In genomic region chr6:168102093-168102985, GRCh38 we compare ENCODE assay signal across 10 cellular contexts. TPM values are rescaled to one million over a fixed set of nuclear protein-coding genes. Genes with fewer than 3 reads are reported as not detected.
DNase-seq lines count a peak whose midpoint lies in the region; TF ChIP-seq lines count a peak whose summit lies in the region.
"Had no signal": no experiment of that assay in that cellular context is flagged by ENCODE, and none has a peak within 500 bp of the region (broad histone marks: within the 10 kb centered on the region; RNA-seq: fewer than 3 reads in every experiment).

No MANE protein-coding gene starts in this region.

- intact Hi-C loops in CD14-positive monocyte (cut with micrococcal nuclease) = no loop called here

- H3K27me3 Mint-ChIP-seq in CD14-positive monocyte (ENCODE audit: low read depth in 3 of 3) = peaks cover 35 to 48% (median 37%) of the 10 kb centered on the region in 3 donors

- peaks cover 0 to 2% (median 0%) of the 10 kb centered on the region in 7 donors for H3K9me3 Mint-ChIP-seq in CD14-positive monocyte
- H3K9me3 Mint-ChIP-seq: activated naive CD8-positive, alpha-beta T cell treated with anti-CD3 and anti-CD28 coated beads, Interleukin-2, amount 50 U/mL, for 24 hours had no signal

- CTCF ChIA-PET in HEK293T (lab: Yijun Ruan, JAX) = interaction anchor here (0.9 to 1.0 kb wide), 2 partner anchors 159 to 269 kb away, joined by 3 read pairs; no protein-coding TSS in a partner anchor

- DNase-seq in CD14-positive monocyte (ENCODE audit: low spot score) = peak; percentile 30
- DNase-seq in NCI-H1105 treated with DMSO at 0.1 percent for 48 hours (lab: John Stamatoyannopoulos, UW) = peak; percentile 90
- DNase-seq in NCI-H69 (lab: John Stamatoyannopoulos, UW) = peak; percentile 85
- DNase-seq in left kidney (ENCODE audit: low read depth, low spot score) = peak; percentile 71
- DNase-seq in ACHN = no peak
- DNase-seq in HEK293T (ENCODE audit: extremely low spot score) = no peak
- no peak for DNase-seq in SKM-1 (lab: John Stamatoyannopoulos, UW; ENCODE audit: unreplicated experiment)
- DNase-seq in SHP77 treated with DMSO at 0.1 percent for 48 hours (lab: John Stamatoyannopoulos, UW) = no peak
- DNase-seq: activated naive CD8-positive, alpha-beta T cell treated with anti-CD3 and anti-CD28 coated beads, Interleukin-2, amount 50 U/mL, for 24 hours had no signal

- H3K27ac Mint-ChIP-seq in CD14-positive monocyte = no peak overlapping the region
- H3K27ac Mint-ChIP-seq: activated naive CD8-positive, alpha-beta T cell treated with anti-CD3 and anti-CD28 coated beads, Interleukin-2, amount 50 U/mL, for 24 hours had no signal

- H3K4me1 Mint-ChIP-seq in CD14-positive monocyte = no peaks in the 10 kb centered on the region
- H3K4me1 Mint-ChIP-seq: activated naive CD8-positive, alpha-beta T cell treated with anti-CD3 and anti-CD28 coated beads, Interleukin-2, amount 50 U/mL, for 24 hours had no signal

- POLR2A ChIA-PET in HEK293T (lab: Yijun Ruan, JAX) = no interaction called here

- TF ChIP-seq CTCF in CD14-positive monocyte (IDR thresholded peaks at IDR 0.05) = no peak

- in situ Hi-C loops in ACHN (cut with HindIII; ENCODE audit: low pct_ligation_motif_present, low pct_unique_long_range_greater_than_20kb, low sequenced_read_pairs) = no loop called here

- H3K36me3 Mint-ChIP-seq in CD14-positive monocyte = no peaks in the 10 kb centered on the region

- peak overlapping the region in 1 of 2 donors; percentile 59 for H3K4me3 Mint-ChIP-seq in CD14-positive monocyte
- H3K4me3 Mint-ChIP-seq: activated naive CD8-positive, alpha-beta T cell treated with anti-CD3 and anti-CD28 coated beads, Interleukin-2, amount 50 U/mL, for 24 hours had no signal

TF ChIP-seq in HEK293T, 16 proteins besides CTCF, POLR2A, EP300 and RAD21:
- TF ChIP-seq LEF1 (IDR thresholded peaks at IDR 0.05; ENCODE audit: borderline replicate concordance) (no peak), L3MBTL2 (conservative IDR thresholded peaks at IDR 0.05) (no peak), HDGF (IDR thresholded peaks at IDR 0.05; ENCODE audit: borderline replicate concordance) (no peak), PKNOX1 (IDR thresholded peaks at IDR 0.05) (no peak), FOXA1 (IDR thresholded peaks at IDR 0.05) (no peak), ARNT (IDR thresholded peaks at IDR 0.05) (no peak), CTBP1 (IDR thresholded peaks at IDR 0.05; ENCODE audit: borderline replicate concordance) (no peak), SP1 (IDR thresholded peaks at IDR 0.05) (no peak), NFRKB (IDR thresholded peaks at IDR 0.05) (no peak), ZNF384 (IDR thresholded peaks at IDR 0.05) (no peak), BHLHE40 (IDR thresholded peaks at IDR 0.05; ENCODE audit: borderline replicate concordance) (no peak), FOXM1 (IDR thresholded peaks at IDR 0.05; ENCODE audit: borderline replicate concordance) (no peak), SUZ12 (IDR thresholded peaks at IDR 0.05) (no peak), TARDBP (IDR thresholded peaks at IDR 0.05) (no peak)

RNA-seq across cellular contexts. Expression of gene FRMD1, which starts 23.3 kb away (rescaled TPM):
- polyA plus RNA-seq in CD14-positive monocyte = not detected
- polyA plus RNA-seq: GM12878 had no signal

Comparison
In these comparisons a context has a peak if more than half of its experiments do, and no peak if none do; other contexts are left out.
1. DNase-seq: peak in CD14-positive monocyte (single experiment), NCI-H1105 treated with DMSO at 0.1 percent for 48 hours (single experiment), NCI-H69 (single experiment) and left kidney (single experiment); none in ACHN (single experiment), HEK293T (single experiment), SKM-1 (single experiment) and SHP77 treated with DMSO at 0.1 percent for 48 hours (single experiment).